Comparison of ENCODE assay signal across 10 cellular contexts in genomic region chr4:116636917-116637316, GRCh38.
A peak's percentile ranks its signal among the peaks of the same experiment; 100 is the strongest.
DNase-seq lines count a peak whose midpoint lies in the region; ATAC-seq lines count a peak whose summit lies in the region.
"Had no signal": no experiment of that assay in that cellular context is flagged by ENCODE, and none has a peak within 500 bp of the region (broad histone marks: within the 10 kb centered on the region; RNA-seq: fewer than 3 reads in every experiment).

No MANE protein-coding gene starts in this region.

- no peak overlapping the region for H3K27ac Mint-ChIP-seq in immature natural killer cell

- ATAC-seq in GM18909 (IDR thresholded peaks at IDR 0.05; ENCODE audit: poor library complexity, unreplicated experiment), result peak; percentile 98
- ATAC-seq in GM21786 (IDR thresholded peaks at IDR 0.05; ENCODE audit: unreplicated experiment), result peak; percentile 99
- peak; percentile 76 for ATAC-seq in HG03280 (IDR thresholded peaks at IDR 0.05; ENCODE audit: unreplicated experiment)

- peaks cover 0 to 1% (median 0%) of the 10 kb centered on the region in 3 donors for H3K27me3 Mint-ChIP-seq in immature natural killer cell (ENCODE audit: low read depth in 3 of 3)

- H3K9me3 Mint-ChIP-seq in immature natural killer cell, result peaks cover 3 to 18% (median 6%) of the 10 kb centered on the region in 6 donors

- H3K4me3 Mint-ChIP-seq in immature natural killer cell, result no peak overlapping the region

- H3K36me3 Mint-ChIP-seq in immature natural killer cell, result no peaks in the 10 kb centered on the region

- H3K4me1 Mint-ChIP-seq in immature natural killer cell, result no peaks in the 10 kb centered on the region

- DNase-seq in SKM-1 treated with dmso at 0.1 percent for 144 hours (lab: John Stamatoyannopoulos, UW; ENCODE audit: unreplicated experiment) (peak; percentile 29), AG08396 (ENCODE audit: low spot score) (no peak), NCI-H2196 (lab: John Stamatoyannopoulos, UW; ENCODE audit: unreplicated experiment) (no peak), immature natural killer cell (no peak)
- no peak for DNase-seq in activated CD4-positive, alpha-beta T cell treated with anti-CD3 and anti-CD28 coated beads for 4 hours
- DNase-seq: colonic mucosa, GM23248 had no signal
